In genomic region chr1:13663969-13664368, GRCh38 we compare ENCODE assay signal across 1 cellular context.
TF ChIP-seq lines count a peak whose summit lies in the region.

No MANE protein-coding gene starts in this region.

TF ChIP-seq in IMR-90, 13 proteins besides CTCF, POLR2A, EP300 and RAD21:
- TF ChIP-seq CEBPB (IDR thresholded peaks at IDR 0.05; ENCODE audit: low read depth, low read length) (0 out of 2 replicates have a peak, but pooled peaks have one; percentile 26), FOS (IDR thresholded peaks at IDR 0.05; ENCODE audit: low read depth, low read length) (no peak)
TF ChIP-seq in IMR-90: peak in this region for 1.
